27 cellular contexts compared by ENCODE assay signal in genomic region chr1:159205225-159205624, GRCh38. TPM values are rescaled to one million over a fixed set of nuclear protein-coding genes. Genes with fewer than 3 reads are reported as not detected.
A peak's percentile ranks its signal among the peaks of the same experiment; 100 is the strongest.
DNase-seq lines count a peak whose midpoint lies in the region; ATAC-seq and TF ChIP-seq lines count a peak whose summit lies in the region.
"Had no signal": no experiment of that assay in that cellular context is flagged by ENCODE, and none has a peak within 500 bp of the region (broad histone marks: within the 10 kb centered on the region; RNA-seq: fewer than 3 reads in every experiment).

No MANE protein-coding gene starts in this region.

- H3K9ac ChIP-seq in neuronal stem cell (ENCODE audit: low read depth, low read length, poor library complexity): no peak overlapping the region
- H3K9ac ChIP-seq: KMS-11 had no signal

- H3K27me3 Mint-ChIP-seq in type B pancreatic cell: peaks cover 61% of the 10 kb centered on the region

- H2AFZ ChIP-seq in neuronal stem cell (ENCODE audit: low read length): no peak overlapping the region

- H2BK15ac ChIP-seq in neuronal stem cell (ENCODE audit: low read length): no peak overlapping the region

- intact Hi-C loops in heart left ventricle (cut with DNase I) (no loop called here), esophagus muscularis mucosa (cut with DNase I) (no loop called here)

- H3K18ac ChIP-seq in neuronal stem cell (ENCODE audit: low read length): peak overlapping the region; percentile 33

- no peak overlapping the region for H3K27ac Mint-ChIP-seq in type B pancreatic cell
- H3K27ac Mint-ChIP-seq: activated T-cell treated with anti-CD3 and anti-CD28 coated beads, Interleukin-2, amount 50 U/mL, for 24 hours; mesothelial cell of epicardium had no signal

- TF ChIP-seq CTCF in cardiac muscle cell (IDR thresholded peaks at IDR 0.05; ENCODE audit: low read depth, low read length) (peak; percentile 25), heart left ventricle (IDR thresholded peaks at IDR 0.05) (no peak), esophagus muscularis mucosa (IDR thresholded peaks at IDR 0.05) (no peak), type B pancreatic cell (conservative IDR thresholded peaks at IDR 0.05) (no peak)

- H3K14ac ChIP-seq in neuronal stem cell (ENCODE audit: low read length): no peak overlapping the region

- H3K9me3 ChIP-seq in cardiac muscle cell (ENCODE audit: low read depth): no peaks in the 10 kb centered on the region
- H3K9me3 ChIP-seq in heart left ventricle: no peaks in the 10 kb centered on the region
- no peaks in the 10 kb centered on the region for H3K9me3 ChIP-seq in esophagus muscularis mucosa
- H3K9me3 ChIP-seq in neuronal stem cell (replicated peaks in 1 of 2; ENCODE audit: control insufficient read depth in 2 of 2, insufficient read depth in 1 of 2, low read depth in 1 of 2, low read length in 2 of 2): no peaks in the 10 kb centered on the region
- H3K9me3 ChIP-seq: right atrium auricular region had no signal

- H3K9me3 Mint-ChIP-seq in type B pancreatic cell: no peaks in the 10 kb centered on the region
- H3K9me3 Mint-ChIP-seq: activated T-cell treated with anti-CD3 and anti-CD28 coated beads, Interleukin-2, amount 50 U/mL, for 24 hours; mesothelial cell of epicardium; naive thymus-derived CD8-positive, alpha-beta T cell had no signal

- peak in 1 of 2 donors; percentile 9 for DNase-seq in cardiac muscle cell (ENCODE audit: low read depth in 1 of 2, low spot score in 1 of 2)
- no peak for DNase-seq in heart left ventricle
- no peak for DNase-seq in esophagus muscularis mucosa (ENCODE audit: extremely low spot score)
- no peak for DNase-seq in neuronal stem cell (ENCODE audit: low spot score)
- no peak for DNase-seq in activated naive CD4-positive, alpha-beta T cell treated with anti-CD3 and anti-CD28 coated beads, Interleukin-2, amount 50 U/mL, for 16 hours
- no peak for DNase-seq in type B pancreatic cell (ENCODE audit: extremely low spot score, unreplicated experiment)
- DNase-seq: activated CD4-positive, alpha-beta T cell treated with anti-CD3 and anti-CD28 coated beads for 1 hour; activated CD8-positive, alpha-beta memory T cell treated with anti-CD3 and anti-CD28 coated beads for 24 hours; activated gamma-delta T cell treated with Interleukin-2 at 50 U/mL for 16 hours; activated T-cell treated with anti-CD3 and anti-CD28 coated beads, Interleukin-2, amount 50 U/mL, for 24 hours; AML-193; amniotic stem cell; CD4-positive, alpha-beta memory T cell; EL; left cardiac atrium; naive thymus-derived CD8-positive, alpha-beta T cell; NCI-H1436; NK-92 treated with Interleukin-12 subunit alpha and Interleukin-12 subunit beta, amount 100 ng/mL, for 24 hours; SIG-M5; trophoblast cell had no signal

- TF ChIP-seq EP300 in esophagus muscularis mucosa (IDR thresholded peaks at IDR 0.05): no peak

- peaks cover 8% of the 10 kb centered on the region for H3K4me1 Mint-ChIP-seq in type B pancreatic cell (ENCODE audit: unreplicated experiment)

- H3K4me1 ChIP-seq in cardiac muscle cell (ENCODE audit: low read depth) (peaks cover 13% of the 10 kb centered on the region), heart left ventricle (no peaks in the 10 kb centered on the region), esophagus muscularis mucosa (peaks cover 0 to 5% (median 0%) of the 10 kb centered on the region in 4 donors), neuronal stem cell (ENCODE audit: control insufficient read depth in 2 of 2, insufficient read depth in 1 of 2, low read depth in 1 of 2, low read length in 2 of 2) (peaks cover 4% of the 10 kb centered on the region in 2 donors)
- H3K4me1 ChIP-seq: right atrium auricular region had no signal

- H3K27me3 ChIP-seq in cardiac muscle cell: no peaks in the 10 kb centered on the region
- peaks cover 0 to 73% (median 21%) of the 10 kb centered on the region in 9 donors for H3K27me3 ChIP-seq in heart left ventricle
- H3K27me3 ChIP-seq in esophagus muscularis mucosa: peaks cover 0 to 90% (median 0%) of the 10 kb centered on the region in 4 donors
- H3K27me3 ChIP-seq in neuronal stem cell (ENCODE audit: control insufficient read depth in 3 of 3, insufficient read depth in 3 of 3, low read depth in 1 of 3, low read length in 3 of 3): peaks cover 0 to 52% (median 0%) of the 10 kb centered on the region in 3 experiments
- H3K27me3 ChIP-seq: right atrium auricular region had no signal

- TF ChIP-seq POLR2A in heart left ventricle (IDR thresholded peaks at IDR 0.05): no peak
- TF ChIP-seq POLR2A in esophagus muscularis mucosa (IDR thresholded peaks at IDR 0.05; ENCODE audit: low read depth): no peak

- H3K36me3 ChIP-seq in cardiac muscle cell (no peaks in the 10 kb centered on the region), heart left ventricle (no peaks in the 10 kb centered on the region), esophagus muscularis mucosa (peaks cover 0 to 4% (median 0%) of the 10 kb centered on the region in 4 donors), neuronal stem cell (replicated peaks in 1 of 2; ENCODE audit: control insufficient read depth in 2 of 2, insufficient read depth in 2 of 2, low read length in 2 of 2) (no peaks in the 10 kb centered on the region)
- H3K36me3 ChIP-seq: right atrium auricular region had no signal

- no peak overlapping the region for H3K23ac ChIP-seq in neuronal stem cell (ENCODE audit: low read depth, low read length, poor library complexity)

- H3K36me3 Mint-ChIP-seq in type B pancreatic cell: no peaks in the 10 kb centered on the region
- H3K36me3 Mint-ChIP-seq: CD4-positive, alpha-beta memory T cell; mesothelial cell of epicardium; naive thymus-derived CD8-positive, alpha-beta T cell had no signal

- no peaks in the 10 kb centered on the region for H3K79me1 ChIP-seq in neuronal stem cell (ENCODE audit: low read depth, low read length)

- no peak overlapping the region for H3K27ac ChIP-seq in cardiac muscle cell
- peak overlapping the region in 1 of 12 donors; percentile 42 for H3K27ac ChIP-seq in heart left ventricle
- H3K27ac ChIP-seq in esophagus muscularis mucosa (replicated peaks in 1 of 4): peak overlapping the region in 2 of 4 donors; percentile 11 to 27
- no peak overlapping the region for H3K27ac ChIP-seq in neuronal stem cell (replicated peaks; ENCODE audit: low read length)
- H3K27ac ChIP-seq: KMS-11, right atrium auricular region had no signal

- H4K8ac ChIP-seq in neuronal stem cell (ENCODE audit: low read depth, low read length): no peak overlapping the region

- no peak overlapping the region for H2AK5ac ChIP-seq in neuronal stem cell (ENCODE audit: low read depth, low read length)

- ATAC-seq in heart left ventricle (no peak), HG03108 (IDR thresholded peaks at IDR 0.05; ENCODE audit: unreplicated experiment) (no peak), GM18909 (IDR thresholded peaks at IDR 0.05; ENCODE audit: poor library complexity, unreplicated experiment) (no peak)
- ATAC-seq: left cardiac atrium; naive thymus-derived CD8-positive, alpha-beta T cell had no signal

- no peak overlapping the region for H3K4me2 ChIP-seq in neuronal stem cell (ENCODE audit: insufficient read depth, low read length, poor library complexity, severe bottlenecking)
- H3K4me2 ChIP-seq: KMS-11 had no signal

- H2BK12ac ChIP-seq in neuronal stem cell (ENCODE audit: low read length): no peak overlapping the region

- H2BK120ac ChIP-seq in neuronal stem cell (ENCODE audit: low read depth, low read length): no peak overlapping the region

- no peak overlapping the region for H4K91ac ChIP-seq in neuronal stem cell (ENCODE audit: low read depth, low read length, poor library complexity)

- H2BK5ac ChIP-seq in neuronal stem cell (ENCODE audit: low read length): no peak overlapping the region

- H3K4me3 Mint-ChIP-seq in type B pancreatic cell: no peak overlapping the region
- H3K4me3 Mint-ChIP-seq: activated T-cell treated with anti-CD3 and anti-CD28 coated beads, Interleukin-2, amount 50 U/mL, for 24 hours; CD4-positive, alpha-beta memory T cell; mesothelial cell of epicardium; naive thymus-derived CD8-positive, alpha-beta T cell had no signal

- no peak overlapping the region for H3K4ac ChIP-seq in neuronal stem cell (ENCODE audit: low read length)

- WGBS in heart left ventricle, 4 donors: 33 to 45% (median 40%) methylated on average over 6 of the region's 6 CpGs
- WGBS in esophagus muscularis mucosa: 54% methylated on average over 6 of the region's 6 CpGs
- no CpG with 5 or more reads among the region's 6 CpGs for WGBS in neuronal stem cell (ENCODE audit: extremely low coverage in 2 of 2, insufficient read length in 2 of 2, insufficient replicate concordance in 1 of 2), 2 donors

- H3K4me3 ChIP-seq in cardiac muscle cell (no peak overlapping the region), heart left ventricle (peak overlapping the region in 6 of 12 donors; percentile 13 to 50 (median 36)), esophagus muscularis mucosa (peak overlapping the region; percentile 28 to 49 (median 34)), neuronal stem cell (ENCODE audit: low read length in 2 of 2) (no peak overlapping the region)

RNA-seq across cellular contexts. Expression of gene ACKR1, which starts 0.6 kb away (rescaled TPM):
- total RNA-seq in cardiac muscle cell: 0.18 and 0.63 TPM in 2 replicates
- 0.33 TPM in 1 of 2 replicates, not detected in the other for polyA plus RNA-seq in cardiac muscle cell
- 10 to 100 TPM in 7 of 9 donors, 1 to 10 TPM in 2; 7.5 to 56.0 (median 19.1) TPM for total RNA-seq in heart left ventricle
- 10 to 100 TPM; 12.1 to 20.3 TPM for polyA plus RNA-seq in heart left ventricle
- total RNA-seq in esophagus muscularis mucosa: 100 to 1,000 TPM in 2 of 4 donors, 10 to 100 TPM in 2; 31.1 to 315 (median 128) TPM
- polyA plus RNA-seq in neuronal stem cell (2013, experiment 1 of 2): 0.74 TPM
- polyA plus RNA-seq in neuronal stem cell (2013, experiment 2 of 2): 0.73 TPM
- 0.17 and 0.63 TPM in 2 replicates for total RNA-seq in type B pancreatic cell (ENCODE audit: low replicate concordance)
- total RNA-seq: CD4-positive, alpha-beta memory T cell; naive thymus-derived CD8-positive, alpha-beta T cell; NCI-H460; osteocyte had no signal
- polyA plus RNA-seq: CD4-positive, alpha-beta memory T cell; naive thymus-derived CD8-positive, alpha-beta T cell had no signal

RNA-seq across cellular contexts. Expression of gene CADM3, which starts 33.8 kb away (rescaled TPM):
- total RNA-seq in cardiac muscle cell (1.7 and 3.1 TPM in 2 replicates), heart left ventricle (10 to 100 TPM in 1 of 9 donors, 1 to 10 TPM in 7, under 1 TPM in 1; 0.93 to 14.3 (median 2.6) TPM), esophagus muscularis mucosa (10 to 100 TPM; 10.8 to 24.7 (median 20.4) TPM), type B pancreatic cell (ENCODE audit: low replicate concordance) (3.4 and 5.8 TPM in 2 replicates)
- polyA plus RNA-seq in cardiac muscle cell (0.51 and 1.3 TPM in 2 replicates), heart left ventricle (1 to 10 TPM; 1.7 to 2.1 TPM)
- polyA plus RNA-seq in neuronal stem cell (2013, experiment 1 of 2): 8.9 TPM
- polyA plus RNA-seq in neuronal stem cell (2013, experiment 2 of 2): 9.2 TPM
- total RNA-seq: CD4-positive, alpha-beta memory T cell; naive thymus-derived CD8-positive, alpha-beta T cell; NCI-H460 had no signal
- polyA plus RNA-seq: CD4-positive, alpha-beta memory T cell; naive thymus-derived CD8-positive, alpha-beta T cell had no signal

Comparison
In these comparisons a context has a peak if more than half of its experiments do, and no peak if none do; other contexts are left out.
1. H3K4me3 ChIP-seq: peak in esophagus muscularis mucosa (4 of 4); none in cardiac muscle cell (single experiment) and neuronal stem cell (0 of 2).